Comparison of ENCODE assay signal across 14 cellular contexts in the genomic region with DNA sequence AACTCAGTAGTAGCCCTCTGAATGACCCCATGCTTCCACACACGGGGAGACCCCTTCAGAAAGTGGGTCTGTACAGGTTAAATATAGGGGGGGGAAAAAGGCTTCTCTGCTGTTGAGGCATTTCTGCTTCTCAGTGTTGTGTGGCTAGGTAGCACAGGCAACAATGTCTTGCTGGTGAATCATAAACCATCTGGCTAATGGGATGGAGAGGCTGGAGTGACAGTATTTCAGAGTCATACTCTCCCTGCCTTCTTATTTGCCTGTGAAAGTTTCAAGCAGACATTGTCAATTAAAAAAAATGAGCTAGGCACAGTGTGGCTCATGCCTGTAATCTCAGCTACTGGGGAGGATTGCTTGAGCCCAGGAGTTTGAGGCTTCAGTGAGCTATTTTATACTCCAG. TPM values are rescaled to one million over a fixed set of nuclear protein-coding genes. Genes with fewer than 3 reads are reported as not detected.
DNase-seq lines count a peak whose midpoint lies in the region; ATAC-seq, FAIRE-seq and TF ChIP-seq lines count a peak whose summit lies in the region.
"Had no signal": no experiment of that assay in that cellular context is flagged by ENCODE, and none has a peak within 500 bp of the region (broad histone marks: within the 10 kb centered on the region; RNA-seq: fewer than 3 reads in every experiment).

No MANE protein-coding gene starts in this region.

- intact Hi-C loops in pancreas (cut with DNase I), result no loop called here

- FAIRE-seq in pancreas (lab: Jason Lieb, UNC), result no peak

- peak; percentile 77 for DNase-seq in AG08396 (ENCODE audit: low spot score)
- peak; percentile 79 for DNase-seq in EL
- peak; percentile 83 for DNase-seq in kidney epithelial cell (ENCODE audit: low read depth)
- DNase-seq in pancreas, result no peak
- no peak for DNase-seq in CD1c-positive myeloid dendritic cell (ENCODE audit: extremely low spot score)
- DNase-seq: activated CD4-positive, alpha-beta T cell treated with anti-CD3 and anti-CD28 coated beads for 48 hours; aorta; GDM1; KG1; lower lobe of right lung had no signal

- no peaks in the 10 kb centered on the region for H3K9me3 ChIP-seq in pancreas
- H3K9me3 ChIP-seq: lower lobe of right lung had no signal

- peaks cover 87% of the 10 kb centered on the region for H3K36me3 Mint-ChIP-seq in activated T-helper 17 cell treated with anti-CD3 and anti-CD28 coated beads, Interleukin-2, amount 50 U/mL, for 72 hours (ENCODE audit: low read depth)

- H3K9me3 Mint-ChIP-seq in activated T-helper 17 cell treated with anti-CD3 and anti-CD28 coated beads, Interleukin-2, amount 50 U/mL, for 72 hours, result no peaks in the 10 kb centered on the region

- H3K27me3 ChIP-seq in kidney epithelial cell (ENCODE audit: control insufficient read depth, insufficient read depth, low read length) (no peaks in the 10 kb centered on the region), pancreas (no peaks in the 10 kb centered on the region)

- 75 to 77% methylated on average over 1 of the region's 1 CpG for WGBS in pancreas, 2 donors

- no peak overlapping the region for H3K4me3 ChIP-seq in kidney epithelial cell (ENCODE audit: low read depth, low read length)
- H3K4me3 ChIP-seq in pancreas, result no peak overlapping the region
- H3K4me3 ChIP-seq: lower lobe of right lung had no signal

- peak overlapping the region; percentile 84 for H3K27ac Mint-ChIP-seq in activated T-helper 17 cell treated with anti-CD3 and anti-CD28 coated beads, Interleukin-2, amount 50 U/mL, for 72 hours

- no peaks in the 10 kb centered on the region for H3K36me3 ChIP-seq in kidney epithelial cell (ENCODE audit: control insufficient read depth, insufficient read depth, low read length)
- peaks cover 0 to 6% (median 0%) of the 10 kb centered on the region in 3 donors for H3K36me3 ChIP-seq in pancreas

- H3K4me1 ChIP-seq in pancreas, result peaks cover 7 to 12% (median 10%) of the 10 kb centered on the region in 3 donors
- H3K4me1 ChIP-seq: lower lobe of right lung had no signal

- ATAC-seq in activated T-helper 17 cell treated with anti-CD3 and anti-CD28 coated beads, Interleukin-2, amount 50 U/mL, for 72 hours (replicated peaks), result peak; percentile 94
- ATAC-seq in GM21786 (IDR thresholded peaks at IDR 0.05; ENCODE audit: unreplicated experiment), result no peak
- no peak for ATAC-seq in pancreas
- no peak for ATAC-seq in GM18861 (IDR thresholded peaks at IDR 0.05; ENCODE audit: unreplicated experiment)
- ATAC-seq: lower lobe of right lung, Right ventricle myocardium inferior had no signal

- no peak overlapping the region for H3K4me3 Mint-ChIP-seq in activated T-helper 17 cell treated with anti-CD3 and anti-CD28 coated beads, Interleukin-2, amount 50 U/mL, for 72 hours

- peaks cover 11% of the 10 kb centered on the region for H3K4me1 Mint-ChIP-seq in activated T-helper 17 cell treated with anti-CD3 and anti-CD28 coated beads, Interleukin-2, amount 50 U/mL, for 72 hours

- H3K27me3 Mint-ChIP-seq in activated T-helper 17 cell treated with anti-CD3 and anti-CD28 coated beads, Interleukin-2, amount 50 U/mL, for 72 hours, result no peaks in the 10 kb centered on the region

- TF ChIP-seq CTCF in kidney epithelial cell (IDR thresholded peaks at IDR 0.05; ENCODE audit: insufficient read depth, low read length, poor library complexity, severe bottlenecking) (no peak), pancreas (IDR thresholded peaks at IDR 0.05) (no peak)

- H3K27ac ChIP-seq in pancreas, result no peak overlapping the region
- H3K27ac ChIP-seq: lower lobe of right lung had no signal

RNA-seq across cellular contexts. Expression of gene FBXL22, which starts 14.2 kb away (rescaled TPM):
- total RNA-seq in activated T-helper 17 cell treated with anti-CD3 and anti-CD28 coated beads, Interleukin-2, amount 50 U/mL, for 72 hours, result under 1 TPM; 0.43 to 0.74 TPM
- total RNA-seq in kidney epithelial cell (0.21 and 0.27 TPM in 2 replicates), pancreas (1 to 10 TPM in 2 of 6 donors, under 1 TPM in 4; 0.28 to 2.1 (median 0.66) TPM)
- polyA plus RNA-seq in pancreas, result under 1 TPM; 0.87 to 0.94 TPM

Comparison
In these comparisons a context has a peak if more than half of its experiments do, and no peak if none do; other contexts are left out.
1. DNase-seq: peak in AG08396 (single experiment), EL (single experiment) and kidney epithelial cell (single experiment); none in pancreas (0 of 6) and CD1c-positive myeloid dendritic cell (single experiment).